ENCODE assay signal across 29 cellular contexts in the genomic region with DNA sequence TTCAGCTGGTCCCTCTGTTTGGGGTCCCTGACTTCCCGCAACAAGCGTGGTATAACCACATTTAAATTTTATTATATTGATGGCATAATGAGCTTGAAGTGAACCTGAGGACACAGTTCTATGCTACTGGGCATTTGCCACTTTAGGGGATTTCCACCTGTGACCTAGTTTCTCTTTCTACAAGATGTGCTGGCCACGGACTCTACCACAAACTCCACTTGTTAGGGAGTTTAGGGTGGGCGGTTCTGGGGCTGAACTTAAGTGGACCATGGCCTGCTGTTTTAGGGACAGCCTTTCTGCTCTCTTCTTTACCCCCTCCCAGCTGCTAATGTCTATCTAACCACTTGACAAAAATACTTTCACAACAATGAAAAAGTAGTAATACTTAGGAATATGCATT.
"Had no signal": no experiment of that assay in that cellular context is flagged by ENCODE, and none has a peak within 500 bp of the region (broad histone marks: within the 10 kb centered on the region; RNA-seq: fewer than 3 reads in every experiment).

No MANE protein-coding gene starts in this region.

- H3K36me3 Mint-ChIP-seq: activated CD8-positive, alpha-beta memory T cell treated with anti-CD3 and anti-CD28 coated beads, Interleukin-2, amount 10 ng/mL, durations not matched to agents 7 days and 5 days; activated naive CD4-positive, alpha-beta T cell treated with anti-CD3 and anti-CD28 coated beads, Interleukin-2, amount 10 ng/mL, durations not matched to agents 7 days and 5 days; activated naive CD8-positive, alpha-beta T cell treated with anti-CD3 and anti-CD28 coated beads for 36 hours had no signal

- H3K27ac ChIP-seq: ascending aorta, breast epithelium, coronary artery, SJCRH30, SK-N-MC, WERI-Rb-1 had no signal

- DNase-seq: activated CD4-positive, alpha-beta memory T cell treated with anti-CD3 and anti-CD28 coated beads, Interleukin-2, amount 10 ng/mL, durations not matched to agents 7 days and 5 days; activated CD4-positive, alpha-beta T cell treated with anti-CD3 and anti-CD28 coated beads for 1 hour; activated CD4-positive, alpha-beta T cell treated with anti-CD3 and anti-CD28 coated beads for 48 hours; activated CD4-positive, CD25-positive, alpha-beta regulatory T cell; activated CD8-positive, alpha-beta memory T cell treated with anti-CD3 and anti-CD28 coated beads for 24 hours; activated CD8-positive, alpha-beta memory T cell treated with anti-CD3 and anti-CD28 coated beads, Interleukin-2, amount 10 ng/mL, durations not matched to agents 7 days and 5 days; activated CD8-positive, alpha-beta memory T cell treated with anti-CD3 and anti-CD28 coated beads, Interleukin-2, amount 50 U/mL, for 48 hours; activated effector memory CD4-positive, alpha-beta T cell treated with Interleukin-2 at 50 U/mL for 16 hours; activated naive CD4-positive, alpha-beta T cell treated with anti-CD3 and anti-CD28 coated beads, Interleukin-2, amount 10 ng/mL, durations not matched to agents 7 days and 5 days; activated naive CD8-positive, alpha-beta T cell treated with anti-CD3 and anti-CD28 coated beads for 36 hours; activated T-cell treated with anti-CD3 and anti-CD28 coated beads, Interleukin-2, amount 50 U/mL, for 48 hours; amygdala; NCI-H1092 treated with DMSO at 0.1 percent for 48 hours; NCI-H1417; NCI-H146; NCI-H187 treated with DMSO at 0.1 percent for 48 hours; NCI-H2081 treated with DMSO at 0.1 percent for 48 hours; NCI-H226; NCI-H446 treated with DMSO at 0.1 percent for 48 hours; NCI-H524 treated with DMSO at 0.1 percent for 48 hours; SHP77; SJCRH30; T1000; WERI-Rb-1 had no signal

- ATAC-seq: activated CD8-positive, alpha-beta memory T cell treated with anti-CD3 and anti-CD28 coated beads, Interleukin-2, amount 10 ng/mL, durations not matched to agents 7 days and 5 days; Panc1 had no signal

- H3K4me3 ChIP-seq: ascending aorta, breast epithelium, coronary artery, SJCRH30, SK-N-MC had no signal

- H3K27me3 ChIP-seq: ascending aorta, breast epithelium, SJCRH30 had no signal

- H3K9me3 ChIP-seq: SJCRH30 had no signal

- H3K36me3 ChIP-seq: ascending aorta, breast epithelium, SJCRH30, WERI-Rb-1 had no signal

- H3K27ac Mint-ChIP-seq: activated CD4-positive, alpha-beta memory T cell treated with anti-CD3 and anti-CD28 coated beads, Interleukin-2, amount 10 ng/mL, durations not matched to agents 7 days and 5 days; activated CD8-positive, alpha-beta memory T cell treated with anti-CD3 and anti-CD28 coated beads, Interleukin-2, amount 10 ng/mL, durations not matched to agents 7 days and 5 days; activated naive CD4-positive, alpha-beta T cell treated with anti-CD3 and anti-CD28 coated beads, Interleukin-2, amount 10 ng/mL, durations not matched to agents 7 days and 5 days; activated naive CD8-positive, alpha-beta T cell treated with anti-CD3 and anti-CD28 coated beads for 36 hours had no signal

- H3K4me1 ChIP-seq: ascending aorta, breast epithelium, SJCRH30 had no signal
